In genomic region chr19:35347171-35347929, GRCh38 we compare ENCODE assay signal across 10 cellular contexts. TPM values are rescaled to one million over a fixed set of nuclear protein-coding genes. Genes with fewer than 3 reads are reported as not detected.
DNase-seq lines count a peak whose midpoint lies in the region; ATAC-seq, FAIRE-seq and TF ChIP-seq lines count a peak whose summit lies in the region.
"Had no signal": no experiment of that assay in that cellular context is flagged by ENCODE, and none has a peak within 500 bp of the region (broad histone marks: within the 10 kb centered on the region; RNA-seq: fewer than 3 reads in every experiment).

TSS of gene FFAR1 (plus strand) at chr19:35347902. CDS start at chr19:35351552, 3,650 bp downstream.

- peak within 1 kb of the TSS; percentile 97 to 99 for H3K27ac Mint-ChIP-seq in activated naive CD4-positive, alpha-beta T cell treated with anti-CD3 and anti-CD28 coated beads, Interleukin-2, amount 50 U/mL, for 72 hours

- H3K36me3 Mint-ChIP-seq in activated naive CD4-positive, alpha-beta T cell treated with anti-CD3 and anti-CD28 coated beads, Interleukin-2, amount 50 U/mL, for 72 hours: no peaks in the 10 kb centered on the region
- H3K36me3 Mint-ChIP-seq: brain had no signal

- DNase-seq in GM12891 (ENCODE audit: insufficient read length, low spot score): peak; percentile 65
- DNase-seq in MV-4-11 (lab: John Stamatoyannopoulos, UW): peak; percentile 94
- DNase-seq in activated naive CD4-positive, alpha-beta T cell treated with anti-CD3 and anti-CD28 coated beads, Interleukin-2, amount 50 U/mL, for 72 hours (ENCODE audit: low spot score in 2 of 2): peak; percentile 64 to 80
- peak; percentile 39 to 67 (median 57) for DNase-seq in stimulated activated CD4-positive, alpha-beta T cell treated with anti-CD3 and anti-CD28 coated beads, Interleukin-12 subunit alpha, Interleukin-12 subunit beta, amount 100 ng/mL, for 48 hours (ENCODE audit: low read depth in 2 of 3, low spot score in 1 of 3)
- no peak for DNase-seq in NCI-H2171 treated with DMSO at 0.1 percent for 48 hours (lab: John Stamatoyannopoulos, UW)
- no peak for DNase-seq in NCI-H524 treated with DMSO at 0.1 percent for 48 hours (lab: John Stamatoyannopoulos, UW)
- DNase-seq in cortex of kidney (lab: John Stamatoyannopoulos, UW): no peak

- peak; percentile 82 for TF ChIP-seq POLR2A in GM12891 (IDR thresholded peaks at IDR 0.05; ENCODE audit: low read depth, low read length)

- no peaks in the 10 kb centered on the region for H3K9me3 Mint-ChIP-seq in activated naive CD4-positive, alpha-beta T cell treated with anti-CD3 and anti-CD28 coated beads, Interleukin-2, amount 50 U/mL, for 72 hours
- H3K9me3 Mint-ChIP-seq: brain, neural crest cell had no signal

- no peak for FAIRE-seq in GM12891 (lab: Jason Lieb, UNC)

- peak; percentile 44 for ATAC-seq in GM21717 (IDR thresholded peaks at IDR 0.05; ENCODE audit: unreplicated experiment)
- peak; percentile 78 to 80 for ATAC-seq in activated naive CD4-positive, alpha-beta T cell treated with anti-CD3 and anti-CD28 coated beads, Interleukin-2, amount 50 U/mL, for 72 hours

TF ChIP-seq in GM12891, 5 proteins besides CTCF, POLR2A, EP300 and RAD21:
- TF ChIP-seq POLR2AphosphoS5 (IDR thresholded peaks at IDR 0.05; ENCODE audit: low read depth, low read length): no peak; the same call in 1 of the 2 replicates
- no peak for TF ChIP-seq PAX5 (IDR thresholded peaks at IDR 0.05; ENCODE audit: insufficient read depth, low read length, severe bottlenecking)
- TF ChIP-seq TAF1 (IDR thresholded peaks at IDR 0.05; ENCODE audit: low read depth, low read length): peak; percentile 55; the same call in 1 of the 2 replicates
- peak; percentile 94 for TF ChIP-seq POU2F2 (IDR thresholded peaks at IDR 0.05; ENCODE audit: low read depth, low read length)
- peak; percentile 93 for TF ChIP-seq SPI1 (IDR thresholded peaks at IDR 0.05; ENCODE audit: low read depth, low read length)

RNA-seq across cellular contexts. Expression of gene FFAR1, which starts in this region (rescaled TPM):
- polyA plus RNA-seq in GM12891 (2012; ENCODE audit: low read depth, missing spikeins): 2.2 TPM
- total RNA-seq in activated naive CD4-positive, alpha-beta T cell treated with anti-CD3 and anti-CD28 coated beads, Interleukin-2, amount 50 U/mL, for 72 hours: 1 to 10 TPM in 1 of 2 donors, under 1 TPM in 1; 0.23 to 1.5 TPM
- total RNA-seq: neural crest cell had no signal

Comparison
In these comparisons a context has a peak if more than half of its experiments do, and no peak if none do; other contexts are left out.
1. DNase-seq: peak in GM12891 (single experiment), MV-4-11 (single experiment), activated naive CD4-positive, alpha-beta T cell treated with anti-CD3 and anti-CD28 coated beads, Interleukin-2, amount 50 U/mL, for 72 hours (2 of 2) and stimulated activated CD4-positive, alpha-beta T cell treated with anti-CD3 and anti-CD28 coated beads, Interleukin-12 subunit alpha, Interleukin-12 subunit beta, amount 100 ng/mL, for 48 hours (3 of 3); none in NCI-H2171 treated with DMSO at 0.1 percent for 48 hours (single experiment), NCI-H524 treated with DMSO at 0.1 percent for 48 hours (single experiment) and cortex of kidney (single experiment).